1 cellular context compared by ENCODE assay signal in genomic region chr6:159981171-159981571, GRCh38.
TF ChIP-seq lines count a peak whose summit lies in the region.

No MANE protein-coding gene starts in this region.

TF ChIP-seq in K562, 482 proteins besides CTCF, POLR2A, EP300 and RAD21 (continued from another document and continues in another):
- TF ChIP-seq, protein P1, sequence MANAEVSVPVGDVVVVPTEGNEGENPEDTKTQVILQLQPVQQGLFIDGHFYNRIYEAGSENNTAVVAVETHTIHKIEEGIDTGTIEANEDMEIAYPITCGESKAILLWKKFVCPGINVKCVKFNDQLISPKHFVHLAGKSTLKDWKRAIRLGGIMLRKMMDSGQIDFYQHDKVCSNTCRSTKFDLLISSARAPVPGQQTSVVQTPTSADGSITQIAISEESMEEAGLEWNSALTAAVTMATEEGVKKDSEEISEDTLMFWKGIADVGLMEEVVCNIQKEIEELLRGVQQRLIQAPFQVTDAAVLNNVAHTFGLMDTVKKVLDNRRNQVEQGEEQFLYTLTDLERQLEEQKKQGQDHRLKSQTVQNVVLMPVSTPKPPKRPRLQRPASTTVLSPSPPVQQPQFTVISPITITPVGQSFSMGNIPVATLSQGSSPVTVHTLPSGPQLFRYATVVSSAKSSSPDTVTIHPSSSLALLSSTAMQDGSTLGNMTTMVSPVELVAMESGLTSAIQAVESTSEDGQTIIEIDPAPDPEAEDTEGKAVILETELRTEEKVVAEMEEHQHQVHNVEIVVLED (CRISPR knock-in tag; IDR thresholded peaks at IDR 0.05), result no peak
- no peak for TF ChIP-seq MTA2 (IDR thresholded peaks at IDR 0.05; ENCODE audit: low read depth)
- TF ChIP-seq, protein P2, sequence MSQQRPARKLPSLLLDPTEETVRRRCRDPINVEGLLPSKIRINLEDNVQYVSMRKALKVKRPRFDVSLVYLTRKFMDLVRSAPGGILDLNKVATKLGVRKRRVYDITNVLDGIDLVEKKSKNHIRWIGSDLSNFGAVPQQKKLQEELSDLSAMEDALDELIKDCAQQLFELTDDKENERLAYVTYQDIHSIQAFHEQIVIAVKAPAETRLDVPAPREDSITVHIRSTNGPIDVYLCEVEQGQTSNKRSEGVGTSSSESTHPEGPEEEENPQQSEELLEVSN (IDR thresholded peaks at IDR 0.05; ENCODE audit: borderline replicate concordance in 1 of 2, extremely low read depth in 1 of 2, insufficient read depth in 1 of 2, insufficient read length in 1 of 2, low read depth in 1 of 2, low read length in 1 of 2, poor library complexity in 1 of 2, severe bottlenecking in 1 of 2), result peak in 1 of 2 experiments; percentile 22
- TF ChIP-seq, protein P3, sequence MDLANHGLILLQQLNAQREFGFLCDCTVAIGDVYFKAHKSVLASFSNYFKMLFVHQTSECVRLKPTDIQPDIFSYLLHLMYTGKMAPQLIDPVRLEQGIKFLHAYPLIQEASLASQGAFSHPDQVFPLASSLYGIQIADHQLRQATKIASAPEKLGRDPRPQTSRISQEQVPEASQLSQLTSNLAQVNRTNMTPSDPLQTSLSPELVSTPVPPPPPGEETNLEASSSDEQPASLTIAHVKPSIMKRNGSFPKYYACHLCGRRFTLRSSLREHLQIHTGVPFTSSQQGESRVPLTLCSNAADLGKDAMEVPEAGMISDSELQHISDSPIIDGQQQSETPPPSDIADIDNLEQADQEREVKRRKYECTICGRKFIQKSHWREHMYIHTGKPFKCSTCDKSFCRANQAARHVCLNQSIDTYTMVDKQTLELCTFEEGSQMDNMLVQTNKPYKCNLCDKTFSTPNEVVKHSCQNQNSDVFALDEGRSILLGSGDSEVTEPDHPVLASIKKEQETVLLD (IDR thresholded peaks at IDR 0.05), result no peak
- peak; percentile 52; the same call in 1 of the 2 replicates for TF ChIP-seq RAD51 (IDR thresholded peaks at IDR 0.05; ENCODE audit: borderline replicate concordance, low read depth)
- no peak for TF ChIP-seq PML (IDR thresholded peaks at IDR 0.05; ENCODE audit: low read length)
- TF ChIP-seq POLR2G (IDR thresholded peaks at IDR 0.05; ENCODE audit: low read depth, low read length), result 0 out of 2 replicates have a peak, but pooled peaks have one; percentile 23
- no peak for TF ChIP-seq ZNF586 (CRISPR knock-in tag; conservative IDR thresholded peaks at IDR 0.05)
- TF ChIP-seq ZNF324 (CRISPR knock-in tag; IDR thresholded peaks at IDR 0.05), result no peak
- no peak for TF ChIP-seq DMBX1 (CRISPR knock-in tag; IDR thresholded peaks at IDR 0.05; ENCODE audit: borderline replicate concordance)
- TF ChIP-seq KLF16 (IDR thresholded peaks at IDR 0.05), result no peak
- TF ChIP-seq ZNF316 (IDR thresholded peaks at IDR 0.05), result no peak
- no peak for TF ChIP-seq TAF15 (IDR thresholded peaks at IDR 0.05; ENCODE audit: low read depth, low read length)
- TF ChIP-seq RHOXF2B (CRISPR knock-in tag; conservative IDR thresholded peaks at IDR 0.05), result no peak
- TF ChIP-seq ARID3B (CRISPR knock-in tag; IDR thresholded peaks at IDR 0.05; ENCODE audit: borderline replicate concordance), result no peak
- TF ChIP-seq ZHX1 (conservative IDR thresholded peaks at IDR 0.05; ENCODE audit: low read length), result no peak
- no peak for TF ChIP-seq THAP12 (CRISPR knock-in tag; IDR thresholded peaks at IDR 0.05)
- no peak for TF ChIP-seq CHD7 (IDR thresholded peaks at IDR 0.05; ENCODE audit: low read depth, low read length)
- no peak for TF ChIP-seq MTF1 (CRISPR knock-in tag; IDR thresholded peaks at IDR 0.05; ENCODE audit: borderline replicate concordance)
- no peak for TF ChIP-seq ZMIZ1 (IDR thresholded peaks at IDR 0.05; ENCODE audit: low read depth in 2 of 2, low read length in 2 of 2)
- no peak for TF ChIP-seq MTA1 (IDR thresholded peaks at IDR 0.05; ENCODE audit: borderline replicate concordance)
- no peak for TF ChIP-seq JUNB (CRISPR knock-in tag; conservative IDR thresholded peaks at IDR 0.05)
- TF ChIP-seq, protein P4, sequence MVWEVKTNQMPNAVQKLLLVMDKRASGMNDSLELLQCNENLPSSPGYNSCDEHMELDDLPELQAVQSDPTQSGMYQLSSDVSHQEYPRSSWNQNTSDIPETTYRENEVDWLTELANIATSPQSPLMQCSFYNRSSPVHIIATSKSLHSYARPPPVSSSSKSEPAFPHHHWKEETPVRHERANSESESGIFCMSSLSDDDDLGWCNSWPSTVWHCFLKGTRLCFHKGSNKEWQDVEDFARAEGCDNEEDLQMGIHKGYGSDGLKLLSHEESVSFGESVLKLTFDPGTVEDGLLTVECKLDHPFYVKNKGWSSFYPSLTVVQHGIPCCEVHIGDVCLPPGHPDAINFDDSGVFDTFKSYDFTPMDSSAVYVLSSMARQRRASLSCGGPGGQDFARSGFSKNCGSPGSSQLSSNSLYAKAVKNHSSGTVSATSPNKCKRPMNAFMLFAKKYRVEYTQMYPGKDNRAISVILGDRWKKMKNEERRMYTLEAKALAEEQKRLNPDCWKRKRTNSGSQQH (CRISPR knock-in tag; IDR thresholded peaks at IDR 0.05), result no peak
